Comparison of ENCODE assay signal across 2 cellular contexts in genomic region chr16:1991135-1991551, GRCh38.
TF ChIP-seq lines count a peak whose summit lies in the region.

No MANE protein-coding gene starts in this region.

TF ChIP-seq in SK-N-SH, 30 proteins besides CTCF, POLR2A, EP300 and RAD21 (continued from another document):
- TF ChIP-seq USF2 (IDR thresholded peaks at IDR 0.05; ENCODE audit: borderline replicate concordance, low read depth, low read length) (no peak), POLR2AphosphoS5 (IDR thresholded peaks at IDR 0.05; ENCODE audit: low read depth, low read length) (no peak), USF1 (IDR thresholded peaks at IDR 0.05; ENCODE audit: borderline replicate concordance, low read depth) (no peak), JUND (IDR thresholded peaks at IDR 0.05) (no peak), REST (IDR thresholded peaks at IDR 0.05; ENCODE audit: low read depth, low read length) (no peak)

TF ChIP-seq in SK-N-SH treated with all-trans-retinoic acid at 6 μM for 48 hours, 23 proteins besides CTCF, POLR2A, EP300 and RAD21 (continued from another document):
- TF ChIP-seq TSHZ2 (CRISPR knock-in tag; IDR thresholded peaks at IDR 0.05) = no peak
- no peak for TF ChIP-seq TOX (CRISPR knock-in tag; IDR thresholded peaks at IDR 0.05; ENCODE audit: borderline replicate concordance)
- TF ChIP-seq BACH2 (CRISPR knock-in tag; IDR thresholded peaks at IDR 0.05; ENCODE audit: borderline replicate concordance) = no peak
